In the genomic region with DNA sequence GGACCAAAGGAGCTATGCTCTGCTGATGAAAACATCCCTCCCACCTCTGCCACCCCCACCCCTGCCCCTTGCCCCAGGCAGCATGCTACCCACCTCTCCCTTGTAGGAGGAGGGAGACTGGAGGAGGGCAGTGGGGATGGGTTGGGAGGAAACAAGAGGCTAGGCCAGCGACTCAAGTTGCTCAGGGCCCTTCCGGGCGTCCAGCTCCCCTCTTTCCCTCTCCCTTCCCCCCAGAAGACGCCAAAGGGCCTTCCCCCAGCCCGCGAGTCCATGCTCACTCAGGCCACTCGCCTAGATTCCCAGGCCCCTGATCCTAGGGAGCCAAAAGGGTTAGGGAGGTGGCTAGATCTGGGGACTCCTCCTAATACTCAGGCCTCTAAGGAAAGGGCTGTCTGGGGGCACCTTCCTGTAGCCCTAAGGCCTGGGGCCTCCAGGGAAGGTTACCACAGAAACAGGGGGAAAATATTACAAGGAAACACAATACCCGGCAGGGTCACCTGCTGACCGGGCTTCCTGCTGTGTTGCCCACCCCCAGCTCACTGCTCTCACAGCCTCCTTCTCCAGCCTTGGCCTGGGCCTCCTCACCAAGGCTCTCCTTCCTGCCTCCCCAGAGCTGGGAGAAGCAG, we compare ENCODE assay signal across 9 cellular contexts. TPM values are rescaled to one million over a fixed set of nuclear protein-coding genes. Genes with fewer than 3 reads are reported as not detected.
DNase-seq lines count a peak whose midpoint lies in the region; ATAC-seq and TF ChIP-seq lines count a peak whose summit lies in the region.
"Had no signal": no experiment of that assay in that cellular context is flagged by ENCODE, and none has a peak within 500 bp of the region (broad histone marks: within the 10 kb centered on the region; RNA-seq: fewer than 3 reads in every experiment).

No MANE protein-coding gene starts in this region.

- H3K4me3 ChIP-seq in muscle layer of duodenum (ENCODE audit: low read depth in 1 of 2, low read length in 2 of 2), result peak overlapping the region; percentile 70 to 80
- H3K4me3 ChIP-seq in vagina, result peak overlapping the region; percentile 79 to 96

- peak overlapping the region; percentile 75 for H3K27ac ChIP-seq in cingulate gyrus (ENCODE audit: low read depth, low read length)
- H3K27ac ChIP-seq in muscle layer of duodenum (ENCODE audit: low read length), result peak overlapping the region; percentile 92
- peak overlapping the region; percentile 99 for H3K27ac ChIP-seq in vagina

- H3K36me3 ChIP-seq in muscle layer of duodenum (ENCODE audit: control insufficient read depth in 1 of 2, insufficient read depth in 2 of 2, low read length in 2 of 2) (peaks cover 3 to 11% of the 10 kb centered on the region in 2 donors), vagina (no peaks in the 10 kb centered on the region)

- H3K27me3 ChIP-seq in muscle layer of duodenum (ENCODE audit: low read depth, low read length) (no peaks in the 10 kb centered on the region), vagina (no peaks in the 10 kb centered on the region)

- H3K9me3 ChIP-seq in muscle layer of duodenum (ENCODE audit: control insufficient read depth in 1 of 2, low read length in 2 of 2), result no peaks in the 10 kb centered on the region
- no peaks in the 10 kb centered on the region for H3K9me3 ChIP-seq in vagina

- H3K4me1 ChIP-seq in muscle layer of duodenum (ENCODE audit: control insufficient read depth in 1 of 2, insufficient read depth in 2 of 2, low read length in 2 of 2) (peaks cover 44 to 60% of the 10 kb centered on the region in 2 donors), vagina (peaks cover 84% of the 10 kb centered on the region)

- intact Hi-C loops in Right ventricle myocardium superior (cut with DNase I) (no loop called here), cardiac septum (cut with DNase I) (no loop called here), vagina (cut with DNase I) (no loop called here)

- ATAC-seq in Right ventricle myocardium superior (ENCODE audit: poor library complexity), result no peak

- no peak for TF ChIP-seq CTCF in vagina (IDR thresholded peaks at IDR 0.05)

- TF ChIP-seq POLR2A in vagina (IDR thresholded peaks at IDR 0.05), result no peak

- peak; percentile 48 for DNase-seq in Right ventricle myocardium superior
- DNase-seq in cardiac septum (ENCODE audit: low spot score), result no peak
- DNase-seq in vagina (ENCODE audit: extremely low spot score in 2 of 2), result no peak
- DNase-seq in iPS-NIHi11 (ENCODE audit: low spot score), result no peak
- DNase-seq in NCI-H526 treated with DMSO at 0.1 percent for 48 hours (lab: John Stamatoyannopoulos, UW), result no peak
- no peak for DNase-seq in HK-2 (ENCODE audit: unreplicated experiment)
- DNase-seq: activated effector memory CD4-positive, alpha-beta T cell treated with Interleukin-2 at 50 U/mL for 16 hours had no signal

RNA-seq across cellular contexts. Expression of a gene that starts 2.9 kb away (rescaled TPM):
- total RNA-seq in Right ventricle myocardium superior (35.9 TPM), cardiac septum (62.7 TPM), vagina (67.0 TPM)

RNA-seq across cellular contexts. Expression of a gene that starts 43.7 kb away (rescaled TPM):
- 26.8 TPM for total RNA-seq in Right ventricle myocardium superior
- total RNA-seq in cardiac septum, result 20.7 TPM
- 20.9 TPM for total RNA-seq in vagina

RNA-seq across cellular contexts. Expression of a gene that starts 58.1 kb away (rescaled TPM):
- 30.6 TPM for total RNA-seq in Right ventricle myocardium superior
- 26.3 TPM for total RNA-seq in cardiac septum
- total RNA-seq in vagina, result 52.3 TPM
